1 cellular context compared by ENCODE assay signal in genomic region chr2:46326231-46326980, GRCh38.
A peak's percentile ranks its signal among the peaks of the same experiment; 100 is the strongest.
TF ChIP-seq lines count a peak whose summit lies in the region.

No MANE protein-coding gene starts in this region.

TF ChIP-seq in HepG2, 621 proteins besides CTCF, POLR2A, EP300 and RAD21 (continued from another document and continues in another):
- TF ChIP-seq ZNF337 (CRISPR knock-in tag; IDR thresholded peaks at IDR 0.05; ENCODE audit: borderline replicate concordance, low read depth) (0 out of 2 replicates have a peak, but pooled peaks have one; percentile 55), ZNF546 (CRISPR knock-in tag; conservative IDR thresholded peaks at IDR 0.05) (0 out of 2 replicates have a peak, but pooled peaks have one; percentile 28), SMARCC2 (IDR thresholded peaks at IDR 0.05) (no peak), SOX5 (CRISPR knock-in tag; IDR thresholded peaks at IDR 0.05; ENCODE audit: borderline replicate concordance) (peak; percentile 93), MIXL1 (CRISPR knock-in tag; IDR thresholded peaks at IDR 0.05) (peak; percentile 54; the same call in 1 of the 2 replicates), ZNF382 (CRISPR knock-in tag; IDR thresholded peaks at IDR 0.05; ENCODE audit: borderline replicate concordance) (no peak), KLF9 (CRISPR knock-in tag; IDR thresholded peaks at IDR 0.05; ENCODE audit: low read depth) (peak; percentile 79; the same call in 1 of the 2 replicates), ZFP62 (CRISPR knock-in tag; IDR thresholded peaks at IDR 0.05) (no peak), ZNF136 (CRISPR knock-in tag; IDR thresholded peaks at IDR 0.05; ENCODE audit: low read depth) (no peak), ZNF552 (CRISPR knock-in tag; IDR thresholded peaks at IDR 0.05; ENCODE audit: borderline replicate concordance) (no peak), NKX3-1 (CRISPR knock-in tag; IDR thresholded peaks at IDR 0.05) (peak; percentile 66; the same call in 1 of the 2 replicates), ELF1 (CRISPR knock-in tag; IDR thresholded peaks at IDR 0.05) (peak; percentile 24; the same call in 1 of the 2 replicates), CBFB (CRISPR knock-in tag; IDR thresholded peaks at IDR 0.05) (peak; percentile 53; the same call in 1 of the 2 replicates), ZNF414 (CRISPR knock-in tag; IDR thresholded peaks at IDR 0.05) (peak; percentile 91; the same call in 1 of the 2 replicates), TCF12 (IDR thresholded peaks at IDR 0.05) (no peak), TCF12 (CRISPR knock-in tag; IDR thresholded peaks at IDR 0.05) (peak; percentile 74; the same call in 1 of the 2 replicates), FOXM1 (CRISPR knock-in tag; IDR thresholded peaks at IDR 0.05) (no peak), ASH2L (IDR thresholded peaks at IDR 0.05; ENCODE audit: insufficient read length, low read depth, low read length) (peak; percentile 59), ONECUT2 (CRISPR knock-in tag; IDR thresholded peaks at IDR 0.05) (peak; percentile 64; the same call in 1 of the 2 replicates), PATZ1 (CRISPR knock-in tag; IDR thresholded peaks at IDR 0.05) (peak; percentile 91), ZNF558 (CRISPR knock-in tag; IDR thresholded peaks at IDR 0.05; ENCODE audit: borderline replicate concordance) (no peak; the same call in 1 of the 2 replicates), ZNF44 (CRISPR knock-in tag; IDR thresholded peaks at IDR 0.05) (peak; percentile 83; the same call in 1 of the 2 replicates), PBX2 (CRISPR knock-in tag; IDR thresholded peaks at IDR 0.05) (no peak), MED8 (CRISPR knock-in tag; IDR thresholded peaks at IDR 0.05; ENCODE audit: insufficient replicate concordance) (peak; percentile 45), HMGXB3 (CRISPR knock-in tag; IDR thresholded peaks at IDR 0.05; ENCODE audit: borderline replicate concordance) (peak; percentile 86; the same call in 1 of the 2 replicates), PITX1 (CRISPR knock-in tag; IDR thresholded peaks at IDR 0.05) (peak; percentile 89)
- TF ChIP-seq, protein P1, sequence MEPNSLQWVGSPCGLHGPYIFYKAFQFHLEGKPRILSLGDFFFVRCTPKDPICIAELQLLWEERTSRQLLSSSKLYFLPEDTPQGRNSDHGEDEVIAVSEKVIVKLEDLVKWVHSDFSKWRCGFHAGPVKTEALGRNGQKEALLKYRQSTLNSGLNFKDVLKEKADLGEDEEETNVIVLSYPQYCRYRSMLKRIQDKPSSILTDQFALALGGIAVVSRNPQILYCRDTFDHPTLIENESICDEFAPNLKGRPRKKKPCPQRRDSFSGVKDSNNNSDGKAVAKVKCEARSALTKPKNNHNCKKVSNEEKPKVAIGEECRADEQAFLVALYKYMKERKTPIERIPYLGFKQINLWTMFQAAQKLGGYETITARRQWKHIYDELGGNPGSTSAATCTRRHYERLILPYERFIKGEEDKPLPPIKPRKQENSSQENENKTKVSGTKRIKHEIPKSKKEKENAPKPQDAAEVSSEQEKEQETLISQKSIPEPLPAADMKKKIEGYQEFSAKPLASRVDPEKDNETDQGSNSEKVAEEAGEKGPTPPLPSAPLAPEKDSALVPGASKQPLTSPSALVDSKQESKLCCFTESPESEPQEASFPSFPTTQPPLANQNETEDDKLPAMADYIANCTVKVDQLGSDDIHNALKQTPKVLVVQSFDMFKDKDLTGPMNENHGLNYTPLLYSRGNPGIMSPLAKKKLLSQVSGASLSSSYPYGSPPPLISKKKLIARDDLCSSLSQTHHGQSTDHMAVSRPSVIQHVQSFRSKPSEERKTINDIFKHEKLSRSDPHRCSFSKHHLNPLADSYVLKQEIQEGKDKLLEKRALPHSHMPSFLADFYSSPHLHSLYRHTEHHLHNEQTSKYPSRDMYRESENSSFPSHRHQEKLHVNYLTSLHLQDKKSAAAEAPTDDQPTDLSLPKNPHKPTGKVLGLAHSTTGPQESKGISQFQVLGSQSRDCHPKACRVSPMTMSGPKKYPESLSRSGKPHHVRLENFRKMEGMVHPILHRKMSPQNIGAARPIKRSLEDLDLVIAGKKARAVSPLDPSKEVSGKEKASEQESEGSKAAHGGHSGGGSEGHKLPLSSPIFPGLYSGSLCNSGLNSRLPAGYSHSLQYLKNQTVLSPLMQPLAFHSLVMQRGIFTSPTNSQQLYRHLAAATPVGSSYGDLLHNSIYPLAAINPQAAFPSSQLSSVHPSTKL (CRISPR knock-in tag; IDR thresholded peaks at IDR 0.05), result peak; percentile 98
- TF ChIP-seq, protein P2, sequence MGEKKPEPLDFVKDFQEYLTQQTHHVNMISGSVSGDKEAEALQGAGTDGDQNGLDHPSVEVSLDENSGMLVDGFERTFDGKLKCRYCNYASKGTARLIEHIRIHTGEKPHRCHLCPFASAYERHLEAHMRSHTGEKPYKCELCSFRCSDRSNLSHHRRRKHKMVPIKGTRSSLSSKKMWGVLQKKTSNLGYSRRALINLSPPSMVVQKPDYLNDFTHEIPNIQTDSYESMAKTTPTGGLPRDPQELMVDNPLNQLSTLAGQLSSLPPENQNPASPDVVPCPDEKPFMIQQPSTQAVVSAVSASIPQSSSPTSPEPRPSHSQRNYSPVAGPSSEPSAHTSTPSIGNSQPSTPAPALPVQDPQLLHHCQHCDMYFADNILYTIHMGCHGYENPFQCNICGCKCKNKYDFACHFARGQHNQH (CRISPR knock-in tag; IDR thresholded peaks at IDR 0.05), result peak; percentile 73; the same call in 1 of the 2 replicates
- TF ChIP-seq, protein P3, sequence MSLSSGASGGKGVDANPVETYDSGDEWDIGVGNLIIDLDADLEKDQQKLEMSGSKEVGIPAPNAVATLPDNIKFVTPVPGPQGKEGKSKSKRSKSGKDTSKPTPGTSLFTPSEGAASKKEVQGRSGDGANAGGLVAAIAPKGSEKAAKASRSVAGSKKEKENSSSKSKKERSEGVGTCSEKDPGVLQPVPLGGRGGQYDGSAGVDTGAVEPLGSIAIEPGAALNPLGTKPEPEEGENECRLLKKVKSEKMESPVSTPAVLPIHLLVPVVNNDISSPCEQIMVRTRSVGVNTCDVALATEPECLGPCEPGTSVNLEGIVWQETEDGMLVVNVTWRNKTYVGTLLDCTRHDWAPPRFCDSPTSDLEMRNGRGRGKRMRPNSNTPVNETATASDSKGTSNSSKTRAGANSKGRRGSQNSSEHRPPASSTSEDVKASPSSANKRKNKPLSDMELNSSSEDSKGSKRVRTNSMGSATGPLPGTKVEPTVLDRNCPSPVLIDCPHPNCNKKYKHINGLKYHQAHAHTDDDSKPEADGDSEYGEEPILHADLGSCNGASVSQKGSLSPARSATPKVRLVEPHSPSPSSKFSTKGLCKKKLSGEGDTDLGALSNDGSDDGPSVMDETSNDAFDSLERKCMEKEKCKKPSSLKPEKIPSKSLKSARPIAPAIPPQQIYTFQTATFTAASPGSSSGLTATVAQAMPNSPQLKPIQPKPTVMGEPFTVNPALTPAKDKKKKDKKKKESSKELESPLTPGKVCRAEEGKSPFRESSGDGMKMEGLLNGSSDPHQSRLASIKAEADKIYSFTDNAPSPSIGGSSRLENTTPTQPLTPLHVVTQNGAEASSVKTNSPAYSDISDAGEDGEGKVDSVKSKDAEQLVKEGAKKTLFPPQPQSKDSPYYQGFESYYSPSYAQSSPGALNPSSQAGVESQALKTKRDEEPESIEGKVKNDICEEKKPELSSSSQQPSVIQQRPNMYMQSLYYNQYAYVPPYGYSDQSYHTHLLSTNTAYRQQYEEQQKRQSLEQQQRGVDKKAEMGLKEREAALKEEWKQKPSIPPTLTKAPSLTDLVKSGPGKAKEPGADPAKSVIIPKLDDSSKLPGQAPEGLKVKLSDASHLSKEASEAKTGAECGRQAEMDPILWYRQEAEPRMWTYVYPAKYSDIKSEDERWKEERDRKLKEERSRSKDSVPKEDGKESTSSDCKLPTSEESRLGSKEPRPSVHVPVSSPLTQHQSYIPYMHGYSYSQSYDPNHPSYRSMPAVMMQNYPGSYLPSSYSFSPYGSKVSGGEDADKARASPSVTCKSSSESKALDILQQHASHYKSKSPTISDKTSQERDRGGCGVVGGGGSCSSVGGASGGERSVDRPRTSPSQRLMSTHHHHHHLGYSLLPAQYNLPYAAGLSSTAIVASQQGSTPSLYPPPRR (CRISPR knock-in tag; IDR thresholded peaks at IDR 0.05; ENCODE audit: borderline replicate concordance), result peak; percentile 80
- TF ChIP-seq, protein P4, sequence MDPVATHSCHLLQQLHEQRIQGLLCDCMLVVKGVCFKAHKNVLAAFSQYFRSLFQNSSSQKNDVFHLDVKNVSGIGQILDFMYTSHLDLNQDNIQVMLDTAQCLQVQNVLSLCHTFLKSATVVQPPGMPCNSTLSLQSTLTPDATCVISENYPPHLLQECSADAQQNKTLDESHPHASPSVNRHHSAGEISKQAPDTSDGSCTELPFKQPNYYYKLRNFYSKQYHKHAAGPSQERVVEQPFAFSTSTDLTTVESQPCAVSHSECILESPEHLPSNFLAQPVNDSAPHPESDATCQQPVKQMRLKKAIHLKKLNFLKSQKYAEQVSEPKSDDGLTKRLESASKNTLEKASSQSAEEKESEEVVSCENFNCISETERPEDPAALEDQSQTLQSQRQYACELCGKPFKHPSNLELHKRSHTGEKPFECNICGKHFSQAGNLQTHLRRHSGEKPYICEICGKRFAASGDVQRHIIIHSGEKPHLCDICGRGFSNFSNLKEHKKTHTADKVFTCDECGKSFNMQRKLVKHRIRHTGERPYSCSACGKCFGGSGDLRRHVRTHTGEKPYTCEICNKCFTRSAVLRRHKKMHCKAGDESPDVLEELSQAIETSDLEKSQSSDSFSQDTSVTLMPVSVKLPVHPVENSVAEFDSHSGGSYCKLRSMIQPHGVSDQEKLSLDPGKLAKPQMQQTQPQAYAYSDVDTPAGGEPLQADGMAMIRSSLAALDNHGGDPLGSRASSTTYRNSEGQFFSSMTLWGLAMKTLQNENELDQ (CRISPR knock-in tag; IDR thresholded peaks at IDR 0.05; ENCODE audit: borderline replicate concordance), result no peak
- TF ChIP-seq, protein P5, sequence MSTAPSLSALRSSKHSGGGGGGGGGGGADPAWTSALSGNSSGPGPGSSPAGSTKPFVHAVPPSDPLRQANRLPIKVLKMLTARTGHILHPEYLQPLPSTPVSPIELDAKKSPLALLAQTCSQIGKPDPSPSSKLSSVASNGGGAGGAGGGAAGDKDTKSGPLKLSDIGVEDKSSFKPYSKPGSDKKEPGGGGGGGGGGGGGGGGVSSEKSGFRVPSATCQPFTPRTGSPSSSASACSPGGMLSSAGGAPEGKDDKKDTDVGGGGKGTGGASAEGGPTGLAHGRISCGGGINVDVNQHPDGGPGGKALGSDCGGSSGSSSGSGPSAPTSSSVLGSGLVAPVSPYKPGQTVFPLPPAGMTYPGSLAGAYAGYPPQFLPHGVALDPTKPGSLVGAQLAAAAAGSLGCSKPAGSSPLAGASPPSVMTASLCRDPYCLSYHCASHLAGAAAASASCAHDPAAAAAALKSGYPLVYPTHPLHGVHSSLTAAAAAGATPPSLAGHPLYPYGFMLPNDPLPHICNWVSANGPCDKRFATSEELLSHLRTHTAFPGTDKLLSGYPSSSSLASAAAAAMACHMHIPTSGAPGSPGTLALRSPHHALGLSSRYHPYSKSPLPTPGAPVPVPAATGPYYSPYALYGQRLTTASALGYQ (CRISPR knock-in tag; IDR thresholded peaks at IDR 0.05), result peak; percentile 28; the same call in 1 of the 2 replicates
